1 cellular context compared by ENCODE assay signal in the genomic region with DNA sequence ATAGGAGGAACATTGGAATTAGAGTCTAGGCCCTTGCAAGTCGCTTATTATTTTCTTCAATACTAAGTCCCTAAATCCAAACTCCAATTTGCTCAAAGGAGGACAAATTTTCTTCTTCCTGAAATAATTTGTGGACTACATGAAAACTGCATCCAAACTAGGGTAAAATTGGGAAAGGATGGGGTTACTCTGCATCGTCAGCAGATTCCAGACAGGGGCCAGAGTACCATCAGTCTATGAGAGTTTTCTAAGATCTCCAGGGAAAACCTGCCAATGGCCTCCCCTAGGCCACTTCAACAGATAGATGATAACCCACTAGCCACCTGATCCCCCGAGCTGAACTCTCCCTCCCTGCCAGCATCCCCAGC.
TF ChIP-seq lines count a peak whose summit lies in the region.

No MANE protein-coding gene starts in this region.

TF ChIP-seq in HCT116, 20 proteins besides CTCF, POLR2A, EP300 and RAD21 (continued from another document):
- TF ChIP-seq, protein P1, sequence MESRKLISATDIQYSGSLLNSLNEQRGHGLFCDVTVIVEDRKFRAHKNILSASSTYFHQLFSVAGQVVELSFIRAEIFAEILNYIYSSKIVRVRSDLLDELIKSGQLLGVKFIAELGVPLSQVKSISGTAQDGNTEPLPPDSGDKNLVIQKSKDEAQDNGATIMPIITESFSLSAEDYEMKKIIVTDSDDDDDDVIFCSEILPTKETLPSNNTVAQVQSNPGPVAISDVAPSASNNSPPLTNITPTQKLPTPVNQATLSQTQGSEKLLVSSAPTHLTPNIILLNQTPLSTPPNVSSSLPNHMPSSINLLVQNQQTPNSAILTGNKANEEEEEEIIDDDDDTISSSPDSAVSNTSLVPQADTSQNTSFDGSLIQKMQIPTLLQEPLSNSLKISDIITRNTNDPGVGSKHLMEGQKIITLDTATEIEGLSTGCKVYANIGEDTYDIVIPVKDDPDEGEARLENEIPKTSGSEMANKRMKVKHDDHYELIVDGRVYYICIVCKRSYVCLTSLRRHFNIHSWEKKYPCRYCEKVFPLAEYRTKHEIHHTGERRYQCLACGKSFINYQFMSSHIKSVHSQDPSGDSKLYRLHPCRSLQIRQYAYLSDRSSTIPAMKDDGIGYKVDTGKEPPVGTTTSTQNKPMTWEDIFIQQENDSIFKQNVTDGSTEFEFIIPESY (IDR thresholded peaks at IDR 0.05; ENCODE audit: extremely low read depth, insufficient replicate concordance, low read length), result no peak
- TF ChIP-seq ELF1 (IDR thresholded peaks at IDR 0.05; ENCODE audit: borderline replicate concordance, low read depth), result no peak
- TF ChIP-seq, protein P2, sequence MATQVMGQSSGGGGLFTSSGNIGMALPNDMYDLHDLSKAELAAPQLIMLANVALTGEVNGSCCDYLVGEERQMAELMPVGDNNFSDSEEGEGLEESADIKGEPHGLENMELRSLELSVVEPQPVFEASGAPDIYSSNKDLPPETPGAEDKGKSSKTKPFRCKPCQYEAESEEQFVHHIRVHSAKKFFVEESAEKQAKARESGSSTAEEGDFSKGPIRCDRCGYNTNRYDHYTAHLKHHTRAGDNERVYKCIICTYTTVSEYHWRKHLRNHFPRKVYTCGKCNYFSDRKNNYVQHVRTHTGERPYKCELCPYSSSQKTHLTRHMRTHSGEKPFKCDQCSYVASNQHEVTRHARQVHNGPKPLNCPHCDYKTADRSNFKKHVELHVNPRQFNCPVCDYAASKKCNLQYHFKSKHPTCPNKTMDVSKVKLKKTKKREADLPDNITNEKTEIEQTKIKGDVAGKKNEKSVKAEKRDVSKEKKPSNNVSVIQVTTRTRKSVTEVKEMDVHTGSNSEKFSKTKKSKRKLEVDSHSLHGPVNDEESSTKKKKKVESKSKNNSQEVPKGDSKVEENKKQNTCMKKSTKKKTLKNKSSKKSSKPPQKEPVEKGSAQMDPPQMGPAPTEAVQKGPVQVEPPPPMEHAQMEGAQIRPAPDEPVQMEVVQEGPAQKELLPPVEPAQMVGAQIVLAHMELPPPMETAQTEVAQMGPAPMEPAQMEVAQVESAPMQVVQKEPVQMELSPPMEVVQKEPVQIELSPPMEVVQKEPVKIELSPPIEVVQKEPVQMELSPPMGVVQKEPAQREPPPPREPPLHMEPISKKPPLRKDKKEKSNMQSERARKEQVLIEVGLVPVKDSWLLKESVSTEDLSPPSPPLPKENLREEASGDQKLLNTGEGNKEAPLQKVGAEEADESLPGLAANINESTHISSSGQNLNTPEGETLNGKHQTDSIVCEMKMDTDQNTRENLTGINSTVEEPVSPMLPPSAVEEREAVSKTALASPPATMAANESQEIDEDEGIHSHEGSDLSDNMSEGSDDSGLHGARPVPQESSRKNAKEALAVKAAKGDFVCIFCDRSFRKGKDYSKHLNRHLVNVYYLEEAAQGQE (IDR thresholded peaks at IDR 0.05; ENCODE audit: low read depth), result no peak
- TF ChIP-seq, protein P3, sequence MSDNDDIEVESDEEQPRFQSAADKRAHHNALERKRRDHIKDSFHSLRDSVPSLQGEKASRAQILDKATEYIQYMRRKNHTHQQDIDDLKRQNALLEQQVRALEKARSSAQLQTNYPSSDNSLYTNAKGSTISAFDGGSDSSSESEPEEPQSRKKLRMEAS (IDR thresholded peaks at IDR 0.05), result no peak
- no peak for TF ChIP-seq FOSL1 (IDR thresholded peaks at IDR 0.05; ENCODE audit: low read depth)
- no peak for TF ChIP-seq TCF7L2 (IDR thresholded peaks at IDR 0.05; ENCODE audit: borderline replicate concordance, extremely low read depth, insufficient read depth, insufficient read length)
- TF ChIP-seq SIN3A (IDR thresholded peaks at IDR 0.05; ENCODE audit: low read depth), result no peak
- TF ChIP-seq EGR1 (IDR thresholded peaks at IDR 0.05; ENCODE audit: low read depth), result no peak
